In genomic region chrX:40476958-40477357, GRCh38 we compare ENCODE assay signal across 1 cellular context.
TF ChIP-seq lines count a peak whose summit lies in the region.

No MANE protein-coding gene starts in this region.

TF ChIP-seq in K562, 482 proteins besides CTCF, POLR2A, EP300 and RAD21 (continued from another document):
- TF ChIP-seq TEAD4 (IDR thresholded peaks at IDR 0.05; ENCODE audit: low read length) (0 out of 2 replicates have a peak, but pooled peaks have one; percentile 13), TEAD4 (CRISPR knock-in tag; IDR thresholded peaks at IDR 0.05; ENCODE audit: borderline replicate concordance) (no peak)
